38 cellular contexts compared by ENCODE assay signal in the genomic region with DNA sequence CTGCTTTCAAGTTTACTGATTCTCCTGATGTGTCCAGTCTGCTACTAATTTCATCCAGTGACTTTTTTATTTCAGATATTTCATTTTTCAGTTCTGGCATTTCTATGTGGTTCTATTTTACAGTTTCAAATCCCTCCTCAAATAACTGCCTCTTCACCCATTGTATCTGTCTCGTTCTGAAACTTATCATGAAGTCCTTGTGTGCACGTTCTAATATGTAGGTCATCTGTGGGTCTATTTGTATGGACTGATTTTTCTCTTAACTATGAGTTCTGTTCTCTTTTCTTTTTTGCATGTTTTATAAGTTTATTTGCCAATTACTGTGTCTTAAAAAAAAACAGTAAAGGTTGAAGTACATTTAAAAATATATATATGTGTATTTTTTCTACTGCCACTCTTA. TPM values are rescaled to one million over a fixed set of nuclear protein-coding genes. Genes with fewer than 3 reads are reported as not detected.
"Had no signal": no experiment of that assay in that cellular context is flagged by ENCODE, and none has a peak within 500 bp of the region (broad histone marks: within the 10 kb centered on the region; RNA-seq: fewer than 3 reads in every experiment).

No MANE protein-coding gene starts in this region.

- H3K4me3 ChIP-seq: MG63 had no signal

- DNase-seq: MG63, MM.1S, MV-4-11, NCI-H1048, NCI-H1092, NCI-H1092 treated with DMSO at 0.1 percent for 48 hours, NCI-H1105, NCI-H1105 treated with DMSO at 0.1 percent for 48 hours, NCI-H1417, NCI-H1417 treated with DMSO at 0.1 percent for 48 hours, NCI-H1436, NCI-H1436 treated with DMSO at 0.1 percent for 48 hours, NCI-H146, NCI-H1694, NCI-H1694 treated with DMSO at 0.1 percent for 48 hours, NCI-H187, NCI-H187 treated with DMSO at 0.1 percent for 48 hours, NCI-H1930, NCI-H2029, NCI-H2029 treated with DMSO at 0.1 percent for 48 hours, NCI-H2081, NCI-H2081 treated with DMSO at 0.1 percent for 48 hours, NCI-H2107, NCI-H2171, NCI-H2171 treated with DMSO at 0.1 percent for 48 hours, NCI-H2227 treated with DMSO at 0.1 percent for 48 hours, NCI-H226, NCI-H345, NCI-H446, NCI-H446 treated with DMSO at 0.1 percent for 48 hours, NCI-H510A, NCI-H510A treated with DMSO at 0.1 percent for 48 hours, NCI-H524, NCI-H524 treated with DMSO at 0.1 percent for 48 hours, NCI-H526 had no signal

- H3K36me3 ChIP-seq: MG63 had no signal

RNA-seq across cellular contexts. Expression of a gene that starts 43.3 kb away (rescaled TPM):
- total RNA-seq: LHCN-M2, M059J, MCF 10A had no signal
